1 cellular context compared by ENCODE assay signal in genomic region chr1:53485478-53486394, GRCh38.
TF ChIP-seq lines count a peak whose summit lies in the region.

No MANE protein-coding gene starts in this region.

TF ChIP-seq in K562, 482 proteins besides CTCF, POLR2A, EP300 and RAD21 (continued from another document):
- TF ChIP-seq, protein P1, sequence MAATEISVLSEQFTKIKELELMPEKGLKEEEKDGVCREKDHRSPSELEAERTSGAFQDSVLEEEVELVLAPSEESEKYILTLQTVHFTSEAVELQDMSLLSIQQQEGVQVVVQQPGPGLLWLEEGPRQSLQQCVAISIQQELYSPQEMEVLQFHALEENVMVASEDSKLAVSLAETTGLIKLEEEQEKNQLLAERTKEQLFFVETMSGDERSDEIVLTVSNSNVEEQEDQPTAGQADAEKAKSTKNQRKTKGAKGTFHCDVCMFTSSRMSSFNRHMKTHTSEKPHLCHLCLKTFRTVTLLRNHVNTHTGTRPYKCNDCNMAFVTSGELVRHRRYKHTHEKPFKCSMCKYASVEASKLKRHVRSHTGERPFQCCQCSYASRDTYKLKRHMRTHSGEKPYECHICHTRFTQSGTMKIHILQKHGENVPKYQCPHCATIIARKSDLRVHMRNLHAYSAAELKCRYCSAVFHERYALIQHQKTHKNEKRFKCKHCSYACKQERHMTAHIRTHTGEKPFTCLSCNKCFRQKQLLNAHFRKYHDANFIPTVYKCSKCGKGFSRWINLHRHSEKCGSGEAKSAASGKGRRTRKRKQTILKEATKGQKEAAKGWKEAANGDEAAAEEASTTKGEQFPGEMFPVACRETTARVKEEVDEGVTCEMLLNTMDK (IDR thresholded peaks at IDR 0.05; ENCODE audit: borderline replicate concordance, insufficient read depth, low read depth, low read length, poor library complexity, severe bottlenecking) = peak; percentile 31
- TF ChIP-seq SMC3 (conservative IDR thresholded peaks at IDR 0.05; ENCODE audit: insufficient read depth, low read depth, low read length) (peak; percentile 93), BHLHE40 (IDR thresholded peaks at IDR 0.05; ENCODE audit: low read length) (peak; percentile 30; the same call in 1 of the 2 replicates), TSC22D4 (tag; IDR thresholded peaks at IDR 0.05) (no peak), RCOR1 (IDR thresholded peaks at IDR 0.05; ENCODE audit: borderline replicate concordance in 1 of 2, low read depth in 2 of 2, low read length in 2 of 2) (0 out of 4 replicates have a peak, but pooled peaks of 1 of the 2 experiments have one; percentile 21), ETS2 (tag; IDR thresholded peaks at IDR 0.05; ENCODE audit: borderline replicate concordance, poor library complexity, severe bottlenecking) (no peak), ZNF175 (CRISPR knock-in tag; IDR thresholded peaks at IDR 0.05; ENCODE audit: low read depth) (no peak), PHB (CRISPR knock-in tag; IDR thresholded peaks at IDR 0.05) (0 out of 2 replicates have a peak, but pooled peaks have one; percentile 8), XRCC5 (IDR thresholded peaks at IDR 0.05; ENCODE audit: low read depth, low read length) (peak; percentile 81; the same call in 1 of the 2 replicates), ARID2 (IDR thresholded peaks at IDR 0.05) (0 out of 2 replicates have a peak, but pooled peaks have one; percentile 47), CC2D1A (IDR thresholded peaks at IDR 0.05) (peak; percentile 65; the same call in 1 of the 2 replicates), DEAF1 (CRISPR knock-in tag; IDR thresholded peaks at IDR 0.05) (peak; percentile 85), JUN (IDR thresholded peaks at IDR 0.05; ENCODE audit: borderline replicate concordance, low read depth, low read length) (peak; percentile 34; the same call in 1 of the 2 replicates), JUN (CRISPR knock-in tag; IDR thresholded peaks at IDR 0.05; ENCODE audit: borderline replicate concordance) (no peak), ZNF121 (CRISPR knock-in tag; conservative IDR thresholded peaks at IDR 0.05) (no peak), MEIS2 (IDR thresholded peaks at IDR 0.05; ENCODE audit: partially characterized antibody) (peak; percentile 65), JUND (IDR thresholded peaks at IDR 0.05; ENCODE audit: borderline replicate concordance, low read depth, low read length) (peak; percentile 34; the same call in 1 of the 2 replicates), JUND (tag; IDR thresholded peaks at IDR 0.05; ENCODE audit: borderline replicate concordance, low read depth, low read length) (no peak), ESRRA (IDR thresholded peaks at IDR 0.05; ENCODE audit: borderline replicate concordance, low read depth) (0 out of 2 replicates have a peak, but pooled peaks have one; percentile 39), KLF1 (tag; IDR thresholded peaks at IDR 0.05) (no peak), CBX2 (IDR thresholded peaks at IDR 0.05; ENCODE audit: insufficient read depth, low read length, poor library complexity, severe bottlenecking) (no peak), MAZ (CRISPR knock-in tag; conservative IDR thresholded peaks at IDR 0.05 in 1 of 2, IDR thresholded peaks at IDR 0.05 in 1 of 2) (peak; percentile 23 to 38; a peak in 1 of 4 replicates), RB1 (IDR thresholded peaks at IDR 0.05; ENCODE audit: low read depth) (peak; percentile 69; the same call in 1 of the 2 replicates)
- TF ChIP-seq, protein P2, sequence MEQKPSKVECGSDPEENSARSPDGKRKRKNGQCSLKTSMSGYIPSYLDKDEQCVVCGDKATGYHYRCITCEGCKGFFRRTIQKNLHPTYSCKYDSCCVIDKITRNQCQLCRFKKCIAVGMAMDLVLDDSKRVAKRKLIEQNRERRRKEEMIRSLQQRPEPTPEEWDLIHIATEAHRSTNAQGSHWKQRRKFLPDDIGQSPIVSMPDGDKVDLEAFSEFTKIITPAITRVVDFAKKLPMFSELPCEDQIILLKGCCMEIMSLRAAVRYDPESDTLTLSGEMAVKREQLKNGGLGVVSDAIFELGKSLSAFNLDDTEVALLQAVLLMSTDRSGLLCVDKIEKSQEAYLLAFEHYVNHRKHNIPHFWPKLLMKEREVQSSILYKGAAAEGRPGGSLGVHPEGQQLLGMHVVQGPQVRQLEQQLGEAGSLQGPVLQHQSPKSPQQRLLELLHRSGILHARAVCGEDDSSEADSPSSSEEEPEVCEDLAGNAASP (IDR thresholded peaks at IDR 0.05) = no peak
